16 cellular contexts compared by ENCODE assay signal in genomic region chr15:99475754-99476412, GRCh38.
DNase-seq lines count a peak whose midpoint lies in the region; ATAC-seq and TF ChIP-seq lines count a peak whose summit lies in the region.
"Had no signal": no experiment of that assay in that cellular context is flagged by ENCODE, and none has a peak within 500 bp of the region (broad histone marks: within the 10 kb centered on the region; RNA-seq: fewer than 3 reads in every experiment).

No MANE protein-coding gene starts in this region.

- no peaks in the 10 kb centered on the region for H3K36me3 Mint-ChIP-seq in dendritic cell treated with granulocyte-macrophage colony-stimulating factor and Interleukin-4, amounts not matched to agents 40 ng/mL and 50 ng/mL, for 4 days (ENCODE audit: low read depth)
- H3K36me3 Mint-ChIP-seq in neural progenitor cell: no peaks in the 10 kb centered on the region
- no peaks in the 10 kb centered on the region for H3K36me3 Mint-ChIP-seq in activated T-cell treated with anti-CD3 and anti-CD28 coated beads, Interleukin-2, amount 50 U/mL, for 24 hours (ENCODE audit: low read depth)

- no peak overlapping the region for H3K4me2 ChIP-seq in neural progenitor cell
- no peak overlapping the region for H3K4me2 ChIP-seq in mesendoderm (ENCODE audit: low read length)

- H3K9ac ChIP-seq in neural progenitor cell (no peak overlapping the region), mesendoderm (ENCODE audit: low read length) (no peak overlapping the region)

- H2BK5ac ChIP-seq in mesendoderm (ENCODE audit: low read length): no peak overlapping the region

- no peak overlapping the region for H4K5ac ChIP-seq in mesendoderm (ENCODE audit: low read length)

- H3K27me3 ChIP-seq in heart right ventricle: no peaks in the 10 kb centered on the region
- no peaks in the 10 kb centered on the region for H3K27me3 ChIP-seq in neural progenitor cell
- no peaks in the 10 kb centered on the region for H3K27me3 ChIP-seq in upper lobe of right lung
- no peaks in the 10 kb centered on the region for H3K27me3 ChIP-seq in mesendoderm (ENCODE audit: insufficient read depth, low read length, poor library complexity)
- H3K27me3 ChIP-seq: pancreas, SJSA1, testis had no signal

- peaks cover 14 to 65% (median 60%) of the 10 kb centered on the region in 9 donors for H3K4me1 ChIP-seq in heart right ventricle
- peaks cover 15% of the 10 kb centered on the region for H3K4me1 ChIP-seq in neural progenitor cell
- H3K4me1 ChIP-seq in upper lobe of right lung: peaks cover 39% of the 10 kb centered on the region
- no peaks in the 10 kb centered on the region for H3K4me1 ChIP-seq in mesendoderm (ENCODE audit: control insufficient read depth, low read depth, low read length)

- H3K4me1 Mint-ChIP-seq in dendritic cell treated with granulocyte-macrophage colony-stimulating factor and Interleukin-4, amounts not matched to agents 40 ng/mL and 50 ng/mL, for 4 days (ENCODE audit: low read depth): peaks cover 77% of the 10 kb centered on the region
- H3K4me1 Mint-ChIP-seq in neural progenitor cell: peaks cover 13% of the 10 kb centered on the region
- peaks cover 37% of the 10 kb centered on the region for H3K4me1 Mint-ChIP-seq in activated T-cell treated with anti-CD3 and anti-CD28 coated beads, Interleukin-2, amount 50 U/mL, for 24 hours (ENCODE audit: low read depth)

- 94 to 96% methylated on average over 14 of the region's 14 CpGs for WGBS in heart right ventricle, 2 donors
- WGBS in mesendoderm (ENCODE audit: extremely low coverage, insufficient coverage, low lambda C conversion rate): no CpG with 5 or more reads among the region's 14 CpGs

- H3K27ac Mint-ChIP-seq in dendritic cell treated with granulocyte-macrophage colony-stimulating factor and Interleukin-4, amounts not matched to agents 40 ng/mL and 50 ng/mL, for 4 days: peak overlapping the region; percentile 93
- no peak overlapping the region for H3K27ac Mint-ChIP-seq in neural progenitor cell
- no peak overlapping the region for H3K27ac Mint-ChIP-seq in activated T-cell treated with anti-CD3 and anti-CD28 coated beads, Interleukin-2, amount 50 U/mL, for 24 hours

- H3K36me3 ChIP-seq in heart right ventricle (no peaks in the 10 kb centered on the region), neural progenitor cell (no peaks in the 10 kb centered on the region), upper lobe of right lung (no peaks in the 10 kb centered on the region), mesendoderm (ENCODE audit: control insufficient read depth, insufficient read depth, low read length) (no peaks in the 10 kb centered on the region)
- H3K36me3 ChIP-seq: pancreas, SJSA1 had no signal

- no peaks in the 10 kb centered on the region for H3K79me2 ChIP-seq in neural progenitor cell (ENCODE audit: low read depth)
- H3K79me2 ChIP-seq in mesendoderm (ENCODE audit: control insufficient read depth, insufficient read depth, low read length): no peaks in the 10 kb centered on the region

- H3K4me3 ChIP-seq in heart right ventricle (no peak overlapping the region), neural progenitor cell (no peak overlapping the region), upper lobe of right lung (no peak overlapping the region), mesendoderm (ENCODE audit: low read length) (no peak overlapping the region)
- H3K4me3 ChIP-seq: GM12878, pancreas, SJSA1, testis had no signal

- no peak overlapping the region for H2BK120ac ChIP-seq in mesendoderm (ENCODE audit: low read depth, low read length)

- no peaks in the 10 kb centered on the region for H3K79me1 ChIP-seq in mesendoderm (ENCODE audit: low read length)

- no peak overlapping the region for H3K4ac ChIP-seq in mesendoderm (ENCODE audit: low read depth, low read length)

- H2BK15ac ChIP-seq in mesendoderm (replicated peaks; ENCODE audit: low read depth): no peak overlapping the region

- H4K20me1 ChIP-seq in neural progenitor cell (ENCODE audit: low read depth): no peaks in the 10 kb centered on the region

- H3K9me3 ChIP-seq in heart right ventricle: no peaks in the 10 kb centered on the region
- H3K9me3 ChIP-seq in neural progenitor cell (ENCODE audit: low read depth): no peaks in the 10 kb centered on the region
- H3K9me3 ChIP-seq in upper lobe of right lung: no peaks in the 10 kb centered on the region
- H3K9me3 ChIP-seq: pancreas, SJSA1, testis had no signal

- H3K27me3 Mint-ChIP-seq in dendritic cell treated with granulocyte-macrophage colony-stimulating factor and Interleukin-4, amounts not matched to agents 40 ng/mL and 50 ng/mL, for 4 days: peaks cover 5% of the 10 kb centered on the region
- no peaks in the 10 kb centered on the region for H3K27me3 Mint-ChIP-seq in neural progenitor cell (ENCODE audit: insufficient read depth, low read depth)
- H3K27me3 Mint-ChIP-seq in activated T-cell treated with anti-CD3 and anti-CD28 coated beads, Interleukin-2, amount 50 U/mL, for 24 hours: no peaks in the 10 kb centered on the region
- H3K27me3 Mint-ChIP-seq: activated B cell treated with CpG ODN at 0.5 μM for 24 hours had no signal

- intact Hi-C loops in heart right ventricle (cut with DNase I): loop anchor here in 1 of 10 donors (2.0 kb wide), 1 partner anchor 21 kb away; no protein-coding TSS in a partner anchor
- intact Hi-C loops in cardiac septum (cut with DNase I): loop anchor here (2.0 kb wide), 1 partner anchor 21 kb away; no protein-coding TSS in a partner anchor
- intact Hi-C loops in dendritic cell treated with granulocyte-macrophage colony-stimulating factor and Interleukin-4, amounts not matched to agents 40 ng/mL and 50 ng/mL, for 4 days (cut with micrococcal nuclease): no loop called here
- intact Hi-C loops in upper lobe of right lung (cut with DNase I): no loop called here

- H3K27ac ChIP-seq in heart right ventricle: peak overlapping the region in 8 of 10 donors; percentile 18 to 94 (median 74)
- H3K27ac ChIP-seq in neural progenitor cell: no peak overlapping the region
- H3K27ac ChIP-seq in upper lobe of right lung: peak overlapping the region; percentile 55
- H3K27ac ChIP-seq in mesendoderm (ENCODE audit: low read depth, low read length): no peak overlapping the region

- ATAC-seq in heart right ventricle: no peak
- ATAC-seq in upper lobe of right lung: no peak
- no peak for ATAC-seq in HG02981 (IDR thresholded peaks at IDR 0.05; ENCODE audit: unreplicated experiment)

- no peak overlapping the region for H3K23ac ChIP-seq in mesendoderm (ENCODE audit: low read length)

- TF ChIP-seq CTCF in heart right ventricle (IDR thresholded peaks at IDR 0.05) (no peak), neural progenitor cell (IDR thresholded peaks at IDR 0.05) (no peak), upper lobe of right lung (IDR thresholded peaks at IDR 0.05) (no peak)

- no peak overlapping the region for H2AK5ac ChIP-seq in mesendoderm (ENCODE audit: low read length)

- no peak overlapping the region for H4K8ac ChIP-seq in mesendoderm (ENCODE audit: low read depth, low read length)

- no peaks in the 10 kb centered on the region for H3F3A ChIP-seq in neural progenitor cell (ENCODE audit: low read depth)

- no peak overlapping the region for H3K56ac ChIP-seq in mesendoderm (ENCODE audit: low read length)

- H2AFZ ChIP-seq in neural progenitor cell (replicated peaks): peak overlapping the region; percentile 26

- no peaks in the 10 kb centered on the region for H3K9me3 Mint-ChIP-seq in dendritic cell treated with granulocyte-macrophage colony-stimulating factor and Interleukin-4, amounts not matched to agents 40 ng/mL and 50 ng/mL, for 4 days
- no peaks in the 10 kb centered on the region for H3K9me3 Mint-ChIP-seq in neural progenitor cell
- no peaks in the 10 kb centered on the region for H3K9me3 Mint-ChIP-seq in activated T-cell treated with anti-CD3 and anti-CD28 coated beads, Interleukin-2, amount 50 U/mL, for 24 hours
- H3K9me3 Mint-ChIP-seq: activated B cell treated with CpG ODN at 0.5 μM for 24 hours, H9 had no signal

- H3K4me3 Mint-ChIP-seq in dendritic cell treated with granulocyte-macrophage colony-stimulating factor and Interleukin-4, amounts not matched to agents 40 ng/mL and 50 ng/mL, for 4 days: no peak overlapping the region
- H3K4me3 Mint-ChIP-seq in neural progenitor cell: no peak overlapping the region
- H3K4me3 Mint-ChIP-seq in activated T-cell treated with anti-CD3 and anti-CD28 coated beads, Interleukin-2, amount 50 U/mL, for 24 hours: no peak overlapping the region
- H3K4me3 Mint-ChIP-seq: H9 had no signal

- no peak overlapping the region for H3K18ac ChIP-seq in mesendoderm (ENCODE audit: low read length)

- DNase-seq in heart right ventricle: no peak
- no peak for DNase-seq in cardiac septum (ENCODE audit: low spot score)
- no peak for DNase-seq in neural progenitor cell (ENCODE audit: low spot score)
- DNase-seq in upper lobe of right lung: no peak
- no peak for DNase-seq in mesendoderm
- no peak for DNase-seq in activated T-cell treated with anti-CD3 and anti-CD28 coated beads, Interleukin-2, amount 50 U/mL, for 24 hours
- DNase-seq: activated B cell treated with CpG ODN at 0.5 μM for 24 hours, H9, NCI-H1436 treated with DMSO at 0.1 percent for 48 hours, NCI-H748 treated with DMSO at 0.1 percent for 48 hours, pancreas had no signal

Comparison
In these comparisons a context has a peak if more than half of its experiments do, and no peak if none do; other contexts are left out.
1. H3K27ac ChIP-seq: peak in heart right ventricle (8 of 10) and upper lobe of right lung (single experiment); none in neural progenitor cell (single experiment) and mesendoderm (single experiment).